ENCODE assay signal across 1 cellular context in the genomic region with DNA sequence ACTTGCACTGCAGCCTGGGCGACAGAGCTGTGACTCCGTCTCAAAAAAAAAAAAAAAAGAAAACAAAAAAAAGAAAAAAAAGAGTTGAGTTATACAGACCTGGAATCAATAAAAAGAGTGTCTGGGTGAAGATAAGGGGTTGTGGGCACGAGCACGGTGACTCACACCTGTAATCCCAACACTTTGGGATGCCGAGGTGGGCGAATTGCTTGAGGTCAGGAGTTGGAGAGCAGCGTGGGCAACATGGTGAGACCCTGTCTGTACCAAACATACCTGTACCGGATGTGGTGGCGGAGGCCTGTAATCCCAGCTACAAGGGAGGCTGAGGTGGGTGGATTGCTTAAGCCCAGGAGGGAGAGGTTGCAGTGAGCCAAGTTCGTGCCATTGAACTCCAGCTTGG.
TF ChIP-seq lines count a peak whose summit lies in the region.

No MANE protein-coding gene starts in this region.

TF ChIP-seq in H1, 55 proteins besides CTCF, POLR2A, EP300 and RAD21:
- TF ChIP-seq SIRT6 (IDR thresholded peaks at IDR 0.05; ENCODE audit: low read length), result no peak
- TF ChIP-seq TCF12 (IDR thresholded peaks at IDR 0.05; ENCODE audit: low read depth, low read length), result no peak
- no peak for TF ChIP-seq KDM5A (IDR thresholded peaks at IDR 0.05; ENCODE audit: low read length)
- TF ChIP-seq JUN (IDR thresholded peaks at IDR 0.05; ENCODE audit: low read depth, low read length), result no peak
- no peak for TF ChIP-seq BRCA1 (IDR thresholded peaks at IDR 0.05; ENCODE audit: low read depth, low read length)
- no peak for TF ChIP-seq ASH2L (IDR thresholded peaks at IDR 0.05; ENCODE audit: low read length)
- TF ChIP-seq BACH1 (IDR thresholded peaks at IDR 0.05; ENCODE audit: low read length), result no peak
- TF ChIP-seq, protein P1, sequence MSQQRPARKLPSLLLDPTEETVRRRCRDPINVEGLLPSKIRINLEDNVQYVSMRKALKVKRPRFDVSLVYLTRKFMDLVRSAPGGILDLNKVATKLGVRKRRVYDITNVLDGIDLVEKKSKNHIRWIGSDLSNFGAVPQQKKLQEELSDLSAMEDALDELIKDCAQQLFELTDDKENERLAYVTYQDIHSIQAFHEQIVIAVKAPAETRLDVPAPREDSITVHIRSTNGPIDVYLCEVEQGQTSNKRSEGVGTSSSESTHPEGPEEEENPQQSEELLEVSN (IDR thresholded peaks at IDR 0.05), result no peak
- no peak for TF ChIP-seq GTF2F1 (IDR thresholded peaks at IDR 0.05; ENCODE audit: borderline replicate concordance, low read depth, low read length)
- TF ChIP-seq TAF1 (IDR thresholded peaks at IDR 0.05; ENCODE audit: low read depth, low read length), result no peak
- TF ChIP-seq HDAC6 (IDR thresholded peaks at IDR 0.05; ENCODE audit: low read depth, low read length), result no peak
- TF ChIP-seq RXRA (IDR thresholded peaks at IDR 0.05; ENCODE audit: insufficient read depth, low read depth, low read length), result no peak
- TF ChIP-seq EGR1 (IDR thresholded peaks at IDR 0.05; ENCODE audit: borderline replicate concordance, low read depth, low read length), result no peak
- no peak for TF ChIP-seq CTBP2 (IDR thresholded peaks at IDR 0.05; ENCODE audit: borderline replicate concordance, insufficient read depth, insufficient read length, low read length)
- TF ChIP-seq MAFK (IDR thresholded peaks at IDR 0.05; ENCODE audit: low read depth, low read length), result no peak
- no peak for TF ChIP-seq RFX5 (IDR thresholded peaks at IDR 0.05; ENCODE audit: borderline replicate concordance, low read depth, low read length)
- TF ChIP-seq CREB1 (IDR thresholded peaks at IDR 0.05), result no peak
TF ChIP-seq in H1: peak in this region for 0.
